24 cellular contexts compared by ENCODE assay signal in genomic region chr10:77575271-77576006, GRCh38.
A peak's percentile ranks its signal among the peaks of the same experiment; 100 is the strongest.
DNase-seq lines count a peak whose midpoint lies in the region; TF ChIP-seq lines count a peak whose summit lies in the region.
"Had no signal": no experiment of that assay in that cellular context is flagged by ENCODE, and none has a peak within 500 bp of the region (broad histone marks: within the 10 kb centered on the region; RNA-seq: fewer than 3 reads in every experiment).

No MANE protein-coding gene starts in this region.

- H3K4me3 ChIP-seq in esophagus (ENCODE audit: low read depth in 1 of 2, low read length in 2 of 2) (no peak overlapping the region), rectal smooth muscle tissue (ENCODE audit: low read length) (no peak overlapping the region), uterus (no peak overlapping the region), suprapubic skin (no peak overlapping the region)
- H3K4me3 ChIP-seq: BLaER1 treated with 17β-estradiol and CSF1 and Interleukin-3, amounts not matched to agents 10 nM and 100 nM; GM23248 had no signal

- H3K9ac ChIP-seq in rectal smooth muscle tissue (ENCODE audit: low read length) = no peak overlapping the region
- H3K9ac ChIP-seq: BLaER1 treated with 17β-estradiol and CSF1 and Interleukin-3, amounts not matched to agents 10 nM and 100 nM; GM23248 had no signal

- H3K36me3 ChIP-seq in esophagus (ENCODE audit: control insufficient read depth in 2 of 2, insufficient read depth in 2 of 2, low read length in 1 of 2) (no peaks in the 10 kb centered on the region), rectal smooth muscle tissue (ENCODE audit: control insufficient read depth, insufficient read depth, low read length) (no peaks in the 10 kb centered on the region), uterus (no peaks in the 10 kb centered on the region), suprapubic skin (no peaks in the 10 kb centered on the region)
- H3K36me3 ChIP-seq: BLaER1 treated with 17β-estradiol and CSF1 and Interleukin-3, amounts not matched to agents 10 nM and 100 nM had no signal

- H3K27me3 ChIP-seq in esophagus (ENCODE audit: control insufficient read depth in 1 of 2, insufficient read depth in 2 of 2, low read length in 2 of 2) (no peaks in the 10 kb centered on the region), rectal smooth muscle tissue (ENCODE audit: control insufficient read depth, insufficient read depth, low read length) (no peaks in the 10 kb centered on the region), uterus (no peaks in the 10 kb centered on the region), suprapubic skin (no peaks in the 10 kb centered on the region)
- H3K27me3 ChIP-seq: BLaER1 treated with 17β-estradiol and CSF1 and Interleukin-3, amounts not matched to agents 10 nM and 100 nM had no signal

- DNase-seq in COR-L47 (lab: John Stamatoyannopoulos, UW) = peak; percentile 23
- DNase-seq in NCI-H345 treated with DMSO at 0.1 percent for 48 hours (lab: John Stamatoyannopoulos, UW; ENCODE audit: unreplicated experiment) = peak; percentile 40
- DNase-seq in uterus = no peak
- DNase-seq in suprapubic skin (ENCODE audit: low spot score in 2 of 2) = no peak
- no peak for DNase-seq in stimulated activated CD4-positive, alpha-beta T cell treated with anti-CD3 and anti-CD28 coated beads, Interleukin-1b, Interleukin-23, amount 100 ng/mL, for 48 hours
- DNase-seq in stimulated activated naive CD4-positive, alpha-beta T cell treated with Interleukin-2 at 50 U/mL for 16 hours (lab: John Stamatoyannopoulos, UW) = no peak
- DNase-seq: 8988T; Calu3; CD8-positive, alpha-beta T cell; DMS153; GDM1; GM23248; H9; KBM-7; MM.1S; NCI-H1048; NCI-H1417 treated with DMSO at 0.1 percent for 48 hours; NCI-H1930; NCI-H2227 treated with DMSO at 0.1 percent for 48 hours; NCI-H524 treated with DMSO at 0.1 percent for 48 hours had no signal

- WGBS in esophagus, 2 donors = 65 to 76% methylated on average over 10 of the region's 10 CpGs
- WGBS in suprapubic skin = 63% methylated on average over 9 of the region's 10 CpGs

- TF ChIP-seq POLR2A in uterus (IDR thresholded peaks at IDR 0.05) = no peak
- TF ChIP-seq POLR2A in suprapubic skin (IDR thresholded peaks at IDR 0.05) = no peak

- H3K27ac ChIP-seq in esophagus (ENCODE audit: low read depth in 2 of 2, low read length in 1 of 2) (peak overlapping the region; percentile 15 to 17), rectal smooth muscle tissue (ENCODE audit: low read depth, low read length) (peak overlapping the region; percentile 49), uterus (peak overlapping the region in 1 of 2 donors; percentile 27), suprapubic skin (no peak overlapping the region)
- H3K27ac ChIP-seq: BLaER1 treated with 17β-estradiol and CSF1 and Interleukin-3, amounts not matched to agents 10 nM and 100 nM; GM23248; HL-60 had no signal

- no peak for TF ChIP-seq EP300 in suprapubic skin (IDR thresholded peaks at IDR 0.05)

- H3K4me1 ChIP-seq in esophagus (ENCODE audit: control insufficient read depth in 2 of 2, insufficient read depth in 2 of 2, low read length in 1 of 2) (peaks cover 3 to 18% of the 10 kb centered on the region in 2 donors), rectal smooth muscle tissue (ENCODE audit: control insufficient read depth, insufficient read depth, low read length) (peaks cover 27% of the 10 kb centered on the region), uterus (no peaks in the 10 kb centered on the region), suprapubic skin (no peaks in the 10 kb centered on the region)

- TF ChIP-seq CTCF in uterus (IDR thresholded peaks at IDR 0.05) (no peak), suprapubic skin (IDR thresholded peaks at IDR 0.05) (no peak)

- H3K9me3 ChIP-seq in esophagus (ENCODE audit: control insufficient read depth in 2 of 2, insufficient read depth in 1 of 2, low read depth in 1 of 2, low read length in 1 of 2) (no peaks in the 10 kb centered on the region), uterus (no peaks in the 10 kb centered on the region), suprapubic skin (no peaks in the 10 kb centered on the region)

- intact Hi-C loops in uterus (cut with DNase I; ENCODE audit: low total_unique reads) = no loop called here

Comparison
In these comparisons a context has a peak if more than half of its experiments do, and no peak if none do; other contexts are left out.
1. DNase-seq: peak in COR-L47 (single experiment) and NCI-H345 treated with DMSO at 0.1 percent for 48 hours (single experiment); none in uterus (0 of 2), suprapubic skin (0 of 2), stimulated activated CD4-positive, alpha-beta T cell treated with anti-CD3 and anti-CD28 coated beads, Interleukin-1b, Interleukin-23, amount 100 ng/mL, for 48 hours (single experiment) and stimulated activated naive CD4-positive, alpha-beta T cell treated with Interleukin-2 at 50 U/mL for 16 hours (single experiment).